In the genomic region with DNA sequence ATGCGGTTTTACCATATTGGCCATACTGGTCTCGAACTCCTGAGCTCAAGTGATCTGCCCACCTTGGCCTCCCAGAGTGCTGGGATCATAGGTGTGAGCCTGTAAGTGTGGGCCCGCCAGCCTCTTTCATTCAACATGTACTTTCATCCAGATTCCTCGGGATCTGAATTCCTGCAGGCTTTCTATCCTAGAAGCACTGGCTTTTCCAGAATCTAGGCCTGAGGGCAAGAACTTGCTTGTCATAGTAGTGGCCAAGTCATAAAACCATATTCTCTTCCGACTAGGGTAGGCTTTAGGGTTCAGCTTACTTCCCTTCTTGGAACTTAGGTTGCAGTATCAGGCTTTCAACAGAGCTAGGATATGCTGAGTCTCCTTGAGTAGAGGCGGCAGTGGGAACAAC, we compare ENCODE assay signal across 17 cellular contexts. TPM values are rescaled to one million over a fixed set of nuclear protein-coding genes. Genes with fewer than 3 reads are reported as not detected.
DNase-seq lines count a peak whose midpoint lies in the region; ATAC-seq lines count a peak whose summit lies in the region.
"Had no signal": no experiment of that assay in that cellular context is flagged by ENCODE, and none has a peak within 500 bp of the region (broad histone marks: within the 10 kb centered on the region; RNA-seq: fewer than 3 reads in every experiment).

No MANE protein-coding gene starts in this region.

- no peak for DNase-seq in activated CD4-positive, alpha-beta T cell treated with anti-CD3 and anti-CD28 coated beads, Interleukin-2, amount 10 ng/mL, durations not matched to agents 24 days and 14 days
- no peak for DNase-seq in activated CD4-positive, alpha-beta T cell treated with anti-CD3 and anti-CD28 coated beads, Interleukin-2, amount 50 U/mL, for 4 hours
- DNase-seq in Karpas-422 (no peak), HK-2 (ENCODE audit: unreplicated experiment) (no peak)
- DNase-seq in activated naive CD8-positive, alpha-beta T cell treated with anti-CD3 and anti-CD28 coated beads, Interleukin-2, amount 10 ng/mL, durations not matched to agents 7 days and 5 days, result no peak
- DNase-seq in stimulated activated naive B cell treated with anti-CD40 and anti-IgM and Interleukin-4, amounts not matched to agents 10 μg/mL and 1 μg/mL and 100 μg/mL, for 72 hours, result no peak
- no peak for DNase-seq in activated CD8-positive, alpha-beta memory T cell treated with anti-CD3 and anti-CD28 coated beads, Interleukin-2, amount 10 ng/mL, durations not matched to agents 7 days and 5 days
- DNase-seq: activated T-cell treated with anti-CD3 and anti-CD28 coated beads, Interleukin-2, amount 50 U/mL, for 4 hours; foreskin keratinocyte; H7; NCI-H1417 treated with DMSO at 0.1 percent for 48 hours; stimulated activated CD4-positive, alpha-beta T cell treated with anti-CD3 and anti-CD28 coated beads, Interleukin-2, amount 100 ng/mL, for 48 hours; SW 1271; tibial artery had no signal

- H3K27ac Mint-ChIP-seq in activated CD4-positive, alpha-beta T cell treated with anti-CD3 and anti-CD28 coated beads, Interleukin-2, amount 10 ng/mL, durations not matched to agents 24 days and 14 days, result peak overlapping the region; percentile 42
- peak overlapping the region; percentile 82 for H3K27ac Mint-ChIP-seq in activated naive CD8-positive, alpha-beta T cell treated with anti-CD3 and anti-CD28 coated beads, Interleukin-2, amount 10 ng/mL, durations not matched to agents 7 days and 5 days
- H3K27ac Mint-ChIP-seq in stimulated activated naive B cell treated with anti-CD40 and anti-IgM and Interleukin-4, amounts not matched to agents 10 μg/mL and 1 μg/mL and 100 μg/mL, for 72 hours, result peak overlapping the region; percentile 28
- H3K27ac Mint-ChIP-seq in activated CD8-positive, alpha-beta memory T cell treated with anti-CD3 and anti-CD28 coated beads, Interleukin-2, amount 10 ng/mL, durations not matched to agents 7 days and 5 days, result no peak overlapping the region

- H3K27ac ChIP-seq in Karpas-422 (ENCODE audit: low read length), result peak overlapping the region; percentile 98
- H3K27ac ChIP-seq: A549, foreskin keratinocyte, tibial artery had no signal

- H3K4me2 ChIP-seq in Karpas-422 (ENCODE audit: low read depth, low read length, poor library complexity, severe bottlenecking), result peak overlapping the region; percentile 31
- H3K4me2 ChIP-seq: A549 had no signal

- H3K9me3 ChIP-seq in Karpas-422 (ENCODE audit: low read length), result no peaks in the 10 kb centered on the region
- H3K9me3 ChIP-seq: A549, tibial artery had no signal

- intact Hi-C loops in activated CD4-positive, alpha-beta T cell treated with anti-CD3 and anti-CD28 coated beads, Interleukin-2, amount 10 ng/mL, durations not matched to agents 24 days and 14 days (cut with micrococcal nuclease), result no loop called here

- H3K27me3 Mint-ChIP-seq in activated CD4-positive, alpha-beta T cell treated with anti-CD3 and anti-CD28 coated beads, Interleukin-2, amount 10 ng/mL, durations not matched to agents 24 days and 14 days, result no peaks in the 10 kb centered on the region
- H3K27me3 Mint-ChIP-seq in activated naive CD8-positive, alpha-beta T cell treated with anti-CD3 and anti-CD28 coated beads, Interleukin-2, amount 10 ng/mL, durations not matched to agents 7 days and 5 days, result no peaks in the 10 kb centered on the region
- H3K27me3 Mint-ChIP-seq in stimulated activated naive B cell treated with anti-CD40 and anti-IgM and Interleukin-4, amounts not matched to agents 10 μg/mL and 1 μg/mL and 100 μg/mL, for 72 hours, result no peaks in the 10 kb centered on the region
- no peaks in the 10 kb centered on the region for H3K27me3 Mint-ChIP-seq in activated CD8-positive, alpha-beta memory T cell treated with anti-CD3 and anti-CD28 coated beads, Interleukin-2, amount 10 ng/mL, durations not matched to agents 7 days and 5 days

- ATAC-seq in activated naive CD8-positive, alpha-beta T cell treated with anti-CD3 and anti-CD28 coated beads, Interleukin-2, amount 10 ng/mL, durations not matched to agents 7 days and 5 days (ENCODE audit: low read depth), result no peak
- no peak for ATAC-seq in stimulated activated naive B cell treated with anti-CD40 and anti-IgM and Interleukin-4, amounts not matched to agents 10 μg/mL and 1 μg/mL and 100 μg/mL, for 72 hours (replicated peaks)
- no peak for ATAC-seq in GM19328 (IDR thresholded peaks at IDR 0.05; ENCODE audit: unreplicated experiment)
- ATAC-seq in activated CD8-positive, alpha-beta memory T cell treated with anti-CD3 and anti-CD28 coated beads, Interleukin-2, amount 10 ng/mL, durations not matched to agents 7 days and 5 days, result no peak
- ATAC-seq: A549; activated T-cell treated with anti-CD3 and anti-CD28 coated beads, Interleukin-2, amount 50 U/mL, for 4 hours; foreskin keratinocyte had no signal

- H3K9me3 Mint-ChIP-seq in activated CD4-positive, alpha-beta T cell treated with anti-CD3 and anti-CD28 coated beads, Interleukin-2, amount 10 ng/mL, durations not matched to agents 24 days and 14 days, result no peaks in the 10 kb centered on the region
- H3K9me3 Mint-ChIP-seq in activated naive CD8-positive, alpha-beta T cell treated with anti-CD3 and anti-CD28 coated beads, Interleukin-2, amount 10 ng/mL, durations not matched to agents 7 days and 5 days, result no peaks in the 10 kb centered on the region
- H3K9me3 Mint-ChIP-seq in stimulated activated naive B cell treated with anti-CD40 and anti-IgM and Interleukin-4, amounts not matched to agents 10 μg/mL and 1 μg/mL and 100 μg/mL, for 72 hours, result no peaks in the 10 kb centered on the region
- H3K9me3 Mint-ChIP-seq in activated CD8-positive, alpha-beta memory T cell treated with anti-CD3 and anti-CD28 coated beads, Interleukin-2, amount 10 ng/mL, durations not matched to agents 7 days and 5 days (ENCODE audit: low read depth), result no peaks in the 10 kb centered on the region
- H3K9me3 Mint-ChIP-seq: activated T-cell treated with anti-CD3 and anti-CD28 coated beads, Interleukin-2, amount 50 U/mL, for 4 hours had no signal

- peak overlapping the region; percentile 39 for H3K4me3 Mint-ChIP-seq in activated CD4-positive, alpha-beta T cell treated with anti-CD3 and anti-CD28 coated beads, Interleukin-2, amount 10 ng/mL, durations not matched to agents 24 days and 14 days
- H3K4me3 Mint-ChIP-seq in activated naive CD8-positive, alpha-beta T cell treated with anti-CD3 and anti-CD28 coated beads, Interleukin-2, amount 10 ng/mL, durations not matched to agents 7 days and 5 days, result peak overlapping the region; percentile 41
- no peak overlapping the region for H3K4me3 Mint-ChIP-seq in stimulated activated naive B cell treated with anti-CD40 and anti-IgM and Interleukin-4, amounts not matched to agents 10 μg/mL and 1 μg/mL and 100 μg/mL, for 72 hours
- H3K4me3 Mint-ChIP-seq in activated CD8-positive, alpha-beta memory T cell treated with anti-CD3 and anti-CD28 coated beads, Interleukin-2, amount 10 ng/mL, durations not matched to agents 7 days and 5 days, result no peak overlapping the region
- H3K4me3 Mint-ChIP-seq: activated T-cell treated with anti-CD3 and anti-CD28 coated beads, Interleukin-2, amount 50 U/mL, for 4 hours had no signal

- peaks cover 64% of the 10 kb centered on the region for H3K36me3 Mint-ChIP-seq in activated CD4-positive, alpha-beta T cell treated with anti-CD3 and anti-CD28 coated beads, Interleukin-2, amount 10 ng/mL, durations not matched to agents 24 days and 14 days (ENCODE audit: low read depth)
- peaks cover 38% of the 10 kb centered on the region for H3K36me3 Mint-ChIP-seq in activated naive CD8-positive, alpha-beta T cell treated with anti-CD3 and anti-CD28 coated beads, Interleukin-2, amount 10 ng/mL, durations not matched to agents 7 days and 5 days
- peaks cover 35 to 38% of the 10 kb centered on the region in 2 donors for H3K36me3 Mint-ChIP-seq in stimulated activated naive B cell treated with anti-CD40 and anti-IgM and Interleukin-4, amounts not matched to agents 10 μg/mL and 1 μg/mL and 100 μg/mL, for 72 hours
- peaks cover 39% of the 10 kb centered on the region for H3K36me3 Mint-ChIP-seq in activated CD8-positive, alpha-beta memory T cell treated with anti-CD3 and anti-CD28 coated beads, Interleukin-2, amount 10 ng/mL, durations not matched to agents 7 days and 5 days

- H3K79me2 ChIP-seq in Karpas-422 (ENCODE audit: low read length), result peaks cover 60% of the 10 kb centered on the region

- peak overlapping the region; percentile 35; the same call in 1 of the 2 replicates for H3K9ac ChIP-seq in Karpas-422 (ENCODE audit: low read length)

- H3K4me1 ChIP-seq in Karpas-422 (ENCODE audit: low read length), result peaks cover 74% of the 10 kb centered on the region
- H3K4me1 ChIP-seq: A549 had no signal

- peaks cover 14% of the 10 kb centered on the region for H3K36me3 ChIP-seq in Karpas-422 (ENCODE audit: insufficient read depth, low read length)

- H3K27me3 ChIP-seq in Karpas-422 (ENCODE audit: low read length), result no peaks in the 10 kb centered on the region
- H3K27me3 ChIP-seq: foreskin keratinocyte, tibial artery had no signal

- no peak overlapping the region for H3K4me3 ChIP-seq in Karpas-422 (ENCODE audit: low read length)
- H3K4me3 ChIP-seq: A549, tibial artery had no signal

- H2AFZ ChIP-seq in Karpas-422 (ENCODE audit: low read length), result no peak overlapping the region

- H3K9me2 ChIP-seq in Karpas-422 (replicated peaks; ENCODE audit: insufficient read depth, low read length), result no peaks in the 10 kb centered on the region

- peaks cover 4% of the 10 kb centered on the region; the same call in 1 of the 2 replicates for H4K20me1 ChIP-seq in Karpas-422 (ENCODE audit: insufficient read depth, low read depth, low read length)

- POLR2A ChIA-PET in activated naive CD8-positive, alpha-beta T cell treated with anti-CD3 and anti-CD28 coated beads, Interleukin-2, amount 10 ng/mL, durations not matched to agents 7 days and 5 days (lab: Charles Lee), result interaction anchor here (1.0 to 1.7 kb wide), 5 partner anchors 8 to 31 kb away, joined by 4 to 8 read pairs (median 6); partner anchors contain the start of genes PRMT7, SLC7A6 and SLC7A6OS

- H3K4me1 Mint-ChIP-seq in activated CD4-positive, alpha-beta T cell treated with anti-CD3 and anti-CD28 coated beads, Interleukin-2, amount 10 ng/mL, durations not matched to agents 24 days and 14 days, result peaks cover 67% of the 10 kb centered on the region
- H3K4me1 Mint-ChIP-seq in activated naive CD8-positive, alpha-beta T cell treated with anti-CD3 and anti-CD28 coated beads, Interleukin-2, amount 10 ng/mL, durations not matched to agents 7 days and 5 days, result peaks cover 52% of the 10 kb centered on the region
- peaks cover 37 to 62% of the 10 kb centered on the region in 2 donors for H3K4me1 Mint-ChIP-seq in stimulated activated naive B cell treated with anti-CD40 and anti-IgM and Interleukin-4, amounts not matched to agents 10 μg/mL and 1 μg/mL and 100 μg/mL, for 72 hours
- peaks cover 60% of the 10 kb centered on the region for H3K4me1 Mint-ChIP-seq in activated CD8-positive, alpha-beta memory T cell treated with anti-CD3 and anti-CD28 coated beads, Interleukin-2, amount 10 ng/mL, durations not matched to agents 7 days and 5 days

- CTCF ChIA-PET in activated CD8-positive, alpha-beta memory T cell treated with anti-CD3 and anti-CD28 coated beads, Interleukin-2, amount 10 ng/mL, durations not matched to agents 7 days and 5 days (lab: Charles Lee), result interaction anchor here (1.0 to 4.5 kb wide), 5 partner anchors 11 to 21 kb away, joined by 3 to 24 read pairs (median 5); partner anchors contain the start of gene SLC7A6

RNA-seq across cellular contexts. Expression of gene SLC7A6, which starts 15.4 kb away (rescaled TPM):
- total RNA-seq in activated CD4-positive, alpha-beta T cell treated with anti-CD3 and anti-CD28 coated beads, Interleukin-2, amount 10 ng/mL, durations not matched to agents 24 days and 14 days, result 103 and 106 TPM in 2 replicates
- total RNA-seq in Karpas-422 (2014; rRNA removed; shearing (Covaris generic); ENCODE audit: low replicate concordance), result 44.2 and 83.2 TPM in 2 replicates
- 100 to 1,000 TPM; 110 to 113 TPM for total RNA-seq in activated naive CD8-positive, alpha-beta T cell treated with anti-CD3 and anti-CD28 coated beads, Interleukin-2, amount 10 ng/mL, durations not matched to agents 7 days and 5 days
- 10 to 100 TPM; 73.3 to 99.5 TPM for total RNA-seq in activated CD8-positive, alpha-beta memory T cell treated with anti-CD3 and anti-CD28 coated beads, Interleukin-2, amount 10 ng/mL, durations not matched to agents 7 days and 5 days

RNA-seq across cellular contexts. Expression of gene SLC7A6OS, which starts 31.0 kb away (rescaled TPM):
- 22.3 and 27.1 TPM in 2 replicates for total RNA-seq in activated CD4-positive, alpha-beta T cell treated with anti-CD3 and anti-CD28 coated beads, Interleukin-2, amount 10 ng/mL, durations not matched to agents 24 days and 14 days
- 13.3 and 28.0 TPM in 2 replicates for total RNA-seq in Karpas-422 (2014; rRNA removed; shearing (Covaris generic); ENCODE audit: low replicate concordance)
- 10 to 100 TPM; 38.2 to 44.4 TPM for total RNA-seq in activated naive CD8-positive, alpha-beta T cell treated with anti-CD3 and anti-CD28 coated beads, Interleukin-2, amount 10 ng/mL, durations not matched to agents 7 days and 5 days
- total RNA-seq in activated CD8-positive, alpha-beta memory T cell treated with anti-CD3 and anti-CD28 coated beads, Interleukin-2, amount 10 ng/mL, durations not matched to agents 7 days and 5 days, result 10 to 100 TPM; 29.8 to 30.8 TPM

RNA-seq across cellular contexts. Expression of gene PRMT7, which starts 31.1 kb away (rescaled TPM):
- 69.7 and 72.2 TPM in 2 replicates for total RNA-seq in activated CD4-positive, alpha-beta T cell treated with anti-CD3 and anti-CD28 coated beads, Interleukin-2, amount 10 ng/mL, durations not matched to agents 24 days and 14 days
- total RNA-seq in Karpas-422 (2014; rRNA removed; shearing (Covaris generic); ENCODE audit: low replicate concordance), result 43.9 and 44.6 TPM in 2 replicates
- 10 to 100 TPM; 85.7 to 87.3 TPM for total RNA-seq in activated naive CD8-positive, alpha-beta T cell treated with anti-CD3 and anti-CD28 coated beads, Interleukin-2, amount 10 ng/mL, durations not matched to agents 7 days and 5 days
- 10 to 100 TPM; 60.9 to 73.9 TPM for total RNA-seq in activated CD8-positive, alpha-beta memory T cell treated with anti-CD3 and anti-CD28 coated beads, Interleukin-2, amount 10 ng/mL, durations not matched to agents 7 days and 5 days

RNA-seq across cellular contexts. Expression of gene PLA2G15, which starts 34.6 kb away (rescaled TPM):
- total RNA-seq in activated CD4-positive, alpha-beta T cell treated with anti-CD3 and anti-CD28 coated beads, Interleukin-2, amount 10 ng/mL, durations not matched to agents 24 days and 14 days, result 7.2 and 8.4 TPM in 2 replicates
- 8.7 and 14.3 TPM in 2 replicates for total RNA-seq in Karpas-422 (2014; rRNA removed; shearing (Covaris generic); ENCODE audit: low replicate concordance)
- total RNA-seq in activated naive CD8-positive, alpha-beta T cell treated with anti-CD3 and anti-CD28 coated beads, Interleukin-2, amount 10 ng/mL, durations not matched to agents 7 days and 5 days, result 10 to 100 TPM; 10.8 to 12.5 TPM
- 1 to 10 TPM; 8.4 to 9.3 TPM for total RNA-seq in activated CD8-positive, alpha-beta memory T cell treated with anti-CD3 and anti-CD28 coated beads, Interleukin-2, amount 10 ng/mL, durations not matched to agents 7 days and 5 days

RNA-seq across cellular contexts. Expression of gene ESRP2, which starts 43.8 kb away (rescaled TPM):
- total RNA-seq in activated CD4-positive, alpha-beta T cell treated with anti-CD3 and anti-CD28 coated beads, Interleukin-2, amount 10 ng/mL, durations not matched to agents 24 days and 14 days, result 0.07 and 0.09 TPM in 2 replicates
- total RNA-seq in Karpas-422 (2014; rRNA removed; shearing (Covaris generic); ENCODE audit: low replicate concordance), result not detected in 2 replicates
- under 1 TPM in 1 of 2 experiments, not detected in 1; 0.86 TPM for total RNA-seq in activated naive CD8-positive, alpha-beta T cell treated with anti-CD3 and anti-CD28 coated beads, Interleukin-2, amount 10 ng/mL, durations not matched to agents 7 days and 5 days
- total RNA-seq in activated CD8-positive, alpha-beta memory T cell treated with anti-CD3 and anti-CD28 coated beads, Interleukin-2, amount 10 ng/mL, durations not matched to agents 7 days and 5 days, result not detected
- total RNA-seq: LHCN-M2 had no signal

Comparison
In these comparisons a context has a peak if more than half of its experiments do, and no peak if none do; other contexts are left out.
1. H3K4me3 Mint-ChIP-seq: peak in activated CD4-positive, alpha-beta T cell treated with anti-CD3 and anti-CD28 coated beads, Interleukin-2, amount 10 ng/mL, durations not matched to agents 24 days and 14 days (single experiment) and activated naive CD8-positive, alpha-beta T cell treated with anti-CD3 and anti-CD28 coated beads, Interleukin-2, amount 10 ng/mL, durations not matched to agents 7 days and 5 days (single experiment); none in stimulated activated naive B cell treated with anti-CD40 and anti-IgM and Interleukin-4, amounts not matched to agents 10 μg/mL and 1 μg/mL and 100 μg/mL, for 72 hours (0 of 2) and activated CD8-positive, alpha-beta memory T cell treated with anti-CD3 and anti-CD28 coated beads, Interleukin-2, amount 10 ng/mL, durations not matched to agents 7 days and 5 days (single experiment).